14 cellular contexts compared by ENCODE assay signal in the genomic region with DNA sequence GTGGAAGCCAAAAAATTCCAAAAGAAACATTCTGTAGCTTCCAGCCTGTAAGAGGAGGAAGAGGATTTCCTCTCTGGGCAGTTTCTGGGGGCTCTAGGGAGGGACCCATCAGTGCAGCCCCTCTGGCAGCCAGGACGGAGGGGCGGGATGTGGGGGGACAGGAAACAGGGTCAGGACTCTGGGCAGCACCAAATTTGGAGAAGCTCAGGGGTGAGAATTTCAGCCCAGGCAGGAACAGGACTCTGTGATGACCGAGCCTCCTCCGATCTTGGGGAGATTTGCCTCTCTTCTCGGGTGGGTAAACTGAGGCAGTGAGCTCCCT. TPM values are rescaled to one million over a fixed set of nuclear protein-coding genes. Genes with fewer than 3 reads are reported as not detected.
DNase-seq lines count a peak whose midpoint lies in the region; TF ChIP-seq lines count a peak whose summit lies in the region.
"Had no signal": no experiment of that assay in that cellular context is flagged by ENCODE, and none has a peak within 500 bp of the region (broad histone marks: within the 10 kb centered on the region; RNA-seq: fewer than 3 reads in every experiment).

No MANE protein-coding gene starts in this region.

- H3K27me3 Mint-ChIP-seq in activated CD4-positive, alpha-beta T cell treated with anti-CD3 and anti-CD28 coated beads, Interleukin-2, amount 10 ng/mL, durations not matched to agents 7 days and 5 days = peaks cover 2% of the 10 kb centered on the region
- H3K27me3 Mint-ChIP-seq: activated CD8-positive, alpha-beta T cell treated with anti-CD3 and anti-CD28 coated beads for 36 hours had no signal

- H3K9me3 ChIP-seq in cardiac muscle cell (ENCODE audit: low read depth) (no peaks in the 10 kb centered on the region), uterus (no peaks in the 10 kb centered on the region)
- H3K9me3 ChIP-seq: A549 had no signal

- H3K9me3 Mint-ChIP-seq in activated CD4-positive, alpha-beta T cell treated with anti-CD3 and anti-CD28 coated beads, Interleukin-2, amount 10 ng/mL, durations not matched to agents 7 days and 5 days = no peaks in the 10 kb centered on the region
- H3K9me3 Mint-ChIP-seq: activated CD8-positive, alpha-beta T cell treated with anti-CD3 and anti-CD28 coated beads for 36 hours; CD8-positive, alpha-beta T cell had no signal

- no peak for TF ChIP-seq POLR2A in uterus (IDR thresholded peaks at IDR 0.05)

- peaks cover 18% of the 10 kb centered on the region for H3K4me1 ChIP-seq in cardiac muscle cell (ENCODE audit: low read depth)
- peaks cover 13% of the 10 kb centered on the region for H3K4me1 ChIP-seq in rectal smooth muscle tissue (ENCODE audit: control insufficient read depth, insufficient read depth, low read length)
- H3K4me1 ChIP-seq in uterus = peaks cover 0 to 20% of the 10 kb centered on the region in 2 donors

- no peak overlapping the region for H3K4me3 ChIP-seq in cardiac muscle cell
- H3K4me3 ChIP-seq in rectal smooth muscle tissue (ENCODE audit: low read length) = no peak overlapping the region
- no peak overlapping the region for H3K4me3 ChIP-seq in uterus
- H3K4me3 ChIP-seq: A549 had no signal

- H3K4me3 Mint-ChIP-seq in activated CD4-positive, alpha-beta T cell treated with anti-CD3 and anti-CD28 coated beads, Interleukin-2, amount 10 ng/mL, durations not matched to agents 7 days and 5 days = no peak overlapping the region
- H3K4me3 Mint-ChIP-seq: activated CD8-positive, alpha-beta T cell treated with anti-CD3 and anti-CD28 coated beads for 36 hours; CD8-positive, alpha-beta T cell had no signal

- TF ChIP-seq CTCF in cardiac muscle cell (IDR thresholded peaks at IDR 0.05; ENCODE audit: low read depth, low read length) (no peak), uterus (IDR thresholded peaks at IDR 0.05) (no peak)

- H3K27ac Mint-ChIP-seq in activated CD4-positive, alpha-beta T cell treated with anti-CD3 and anti-CD28 coated beads, Interleukin-2, amount 10 ng/mL, durations not matched to agents 7 days and 5 days = no peak overlapping the region
- H3K27ac Mint-ChIP-seq: activated CD8-positive, alpha-beta T cell treated with anti-CD3 and anti-CD28 coated beads for 36 hours; CD8-positive, alpha-beta T cell had no signal

- no peaks in the 10 kb centered on the region for H3K4me1 Mint-ChIP-seq in activated CD4-positive, alpha-beta T cell treated with anti-CD3 and anti-CD28 coated beads, Interleukin-2, amount 10 ng/mL, durations not matched to agents 7 days and 5 days

- CTCF ChIA-PET in activated CD4-positive, alpha-beta T cell treated with anti-CD3 and anti-CD28 coated beads, Interleukin-2, amount 10 ng/mL, durations not matched to agents 7 days and 5 days (lab: Charles Lee) = interaction anchor here (1.1 to 1.4 kb wide), 2 partner anchors 10 to 16 kb away, joined by 3 to 6 read pairs; no protein-coding TSS in a partner anchor

- H3K36me3 Mint-ChIP-seq in activated CD4-positive, alpha-beta T cell treated with anti-CD3 and anti-CD28 coated beads, Interleukin-2, amount 10 ng/mL, durations not matched to agents 7 days and 5 days (ENCODE audit: low read depth) = no peaks in the 10 kb centered on the region
- H3K36me3 Mint-ChIP-seq: CD8-positive, alpha-beta T cell had no signal

- peak overlapping the region; percentile 34 for H3K27ac ChIP-seq in cardiac muscle cell
- H3K27ac ChIP-seq in layer of hippocampus (ENCODE audit: low read depth, low read length) = peak overlapping the region; percentile 42
- peak overlapping the region; percentile 53 for H3K27ac ChIP-seq in rectal smooth muscle tissue (ENCODE audit: low read depth, low read length)
- H3K27ac ChIP-seq in uterus = peak overlapping the region; percentile 89 to 91
- H3K27ac ChIP-seq: A549 had no signal

- intact Hi-C loops in cardiac septum (cut with DNase I) (no loop called here), uterus (cut with DNase I; ENCODE audit: low total_unique reads) (no loop called here)

- no peak overlapping the region for H3K9ac ChIP-seq in rectal smooth muscle tissue (ENCODE audit: low read length)

- no peaks in the 10 kb centered on the region for H3K27me3 ChIP-seq in cardiac muscle cell
- H3K27me3 ChIP-seq in layer of hippocampus (ENCODE audit: control insufficient read depth, insufficient read depth, low read length) = no peaks in the 10 kb centered on the region
- H3K27me3 ChIP-seq in rectal smooth muscle tissue (ENCODE audit: control insufficient read depth, insufficient read depth, low read length) = no peaks in the 10 kb centered on the region
- H3K27me3 ChIP-seq in uterus = no peaks in the 10 kb centered on the region

- DNase-seq in cardiac muscle cell (ENCODE audit: low read depth in 1 of 2, low spot score in 1 of 2) (no peak), cardiac septum (ENCODE audit: low spot score) (no peak), uterus (no peak), NCI-H1105 treated with DMSO at 0.1 percent for 48 hours (lab: John Stamatoyannopoulos, UW) (no peak), COR-L47 (lab: John Stamatoyannopoulos, UW) (no peak)
- no peak for DNase-seq in activated CD4-positive, alpha-beta T cell treated with anti-CD3 and anti-CD28 coated beads, Interleukin-2, amount 10 ng/mL, durations not matched to agents 7 days and 5 days
- DNase-seq: activated CD8-positive, alpha-beta T cell treated with anti-CD3 and anti-CD28 coated beads for 36 hours; CD8-positive, alpha-beta T cell; KBM-7; NCI-H226 had no signal

- POLR2A ChIA-PET in activated CD4-positive, alpha-beta T cell treated with anti-CD3 and anti-CD28 coated beads, Interleukin-2, amount 10 ng/mL, durations not matched to agents 7 days and 5 days (lab: Charles Lee) = no interaction called here

- no peaks in the 10 kb centered on the region for H3K36me3 ChIP-seq in cardiac muscle cell
- no peaks in the 10 kb centered on the region for H3K36me3 ChIP-seq in rectal smooth muscle tissue (ENCODE audit: control insufficient read depth, insufficient read depth, low read length)
- no peaks in the 10 kb centered on the region for H3K36me3 ChIP-seq in uterus

RNA-seq across cellular contexts. Expression of gene CIBAR2, which starts 18.4 kb away (rescaled TPM):
- total RNA-seq in cardiac muscle cell (not detected in 2 replicates), cardiac septum (not detected), uterus (1 to 10 TPM in 1 of 4 donors, not detected in 3; 2.4 TPM)
- not detected in 2 replicates for polyA plus RNA-seq in cardiac muscle cell
- not detected for total RNA-seq in activated CD4-positive, alpha-beta T cell treated with anti-CD3 and anti-CD28 coated beads, Interleukin-2, amount 10 ng/mL, durations not matched to agents 7 days and 5 days
- total RNA-seq: activated CD8-positive, alpha-beta T cell treated with anti-CD3 and anti-CD28 coated beads for 36 hours; CD8-positive, alpha-beta T cell; left lobe of liver had no signal
- polyA plus RNA-seq: A549 had no signal

Comparison
In these comparisons a context has a peak if more than half of its experiments do, and no peak if none do; other contexts are left out.
1. H3K27ac ChIP-seq: peak in every context shown above with its lines; median percentile 90 in uterus; 53 in rectal smooth muscle tissue; 42 in layer of hippocampus; 34 in cardiac muscle cell.